Comparison of ENCODE assay signal across 19 cellular contexts in genomic region chr11:1845571-1846452, GRCh38. TPM values are rescaled to one million over a fixed set of nuclear protein-coding genes. Genes with fewer than 3 reads are reported as not detected.
DNase-seq lines count a peak whose midpoint lies in the region; ATAC-seq and TF ChIP-seq lines count a peak whose summit lies in the region.
"Had no signal": no experiment of that assay in that cellular context is flagged by ENCODE, and none has a peak within 500 bp of the region (broad histone marks: within the 10 kb centered on the region; RNA-seq: fewer than 3 reads in every experiment).

No MANE protein-coding gene starts in this region.

- H3K4me1 ChIP-seq in RWPE2 (ENCODE audit: insufficient read depth, poor library complexity, severe bottlenecking) (peaks cover 12% of the 10 kb centered on the region), colonic mucosa (no peaks in the 10 kb centered on the region)

- no peak for ATAC-seq in RWPE2 (ENCODE audit: low read depth)
- peak; percentile 73 for ATAC-seq in central memory CD8-positive, alpha-beta T cell (replicated peaks; ENCODE audit: extremely low read depth, poor library complexity, severe bottlenecking)
- no peak for ATAC-seq in GM21526 (IDR thresholded peaks at IDR 0.05; ENCODE audit: low FRiP score, unreplicated experiment)
- ATAC-seq: left lobe of liver had no signal

- H3K36me3 ChIP-seq in RWPE2 (ENCODE audit: low read depth): no peaks in the 10 kb centered on the region
- H3K36me3 ChIP-seq in colonic mucosa: no peaks in the 10 kb centered on the region

- no peak for TF ChIP-seq CTCF in RWPE2 (IDR thresholded peaks at IDR 0.05; ENCODE audit: poor library complexity, severe bottlenecking)
- TF ChIP-seq CTCF in colonic mucosa (IDR thresholded peaks at IDR 0.05): no peak

- H3K36me3 Mint-ChIP-seq in activated T-cell treated with anti-CD3 and anti-CD28 coated beads, Interleukin-2, amount 50 U/mL, for 24 hours (ENCODE audit: low read depth): no peaks in the 10 kb centered on the region
- peaks cover 1% of the 10 kb centered on the region for H3K36me3 Mint-ChIP-seq in central memory CD8-positive, alpha-beta T cell (ENCODE audit: insufficient read depth)

- H3K9ac ChIP-seq in colonic mucosa (ENCODE audit: low read depth in 2 of 2, low read length in 2 of 2): no peak overlapping the region

- H3K27ac ChIP-seq in RWPE2 (ENCODE audit: poor library complexity, severe bottlenecking) (peak overlapping the region; percentile 44), skin epidermis (peak overlapping the region in 14 of 21 experiments; percentile 3 to 84 (median 60)), colonic mucosa (no peak overlapping the region)
- H3K27ac ChIP-seq: PC-9 had no signal

- intact Hi-C loops in colonic mucosa (cut with DNase I): no loop called here

- H3K27me3 ChIP-seq in RWPE2 (ENCODE audit: insufficient read depth, poor library complexity, severe bottlenecking) (no peaks in the 10 kb centered on the region), colonic mucosa (no peaks in the 10 kb centered on the region)

- no peaks in the 10 kb centered on the region for H3K9me3 Mint-ChIP-seq in activated T-cell treated with anti-CD3 and anti-CD28 coated beads, Interleukin-2, amount 50 U/mL, for 24 hours
- H3K9me3 Mint-ChIP-seq in central memory CD8-positive, alpha-beta T cell: no peaks in the 10 kb centered on the region
- H3K9me3 Mint-ChIP-seq: neural crest cell had no signal

- peak overlapping the region; percentile 26 for H3K4me3 Mint-ChIP-seq in activated T-cell treated with anti-CD3 and anti-CD28 coated beads, Interleukin-2, amount 50 U/mL, for 24 hours
- H3K4me3 Mint-ChIP-seq in central memory CD8-positive, alpha-beta T cell: peak overlapping the region; percentile 76
- H3K4me3 Mint-ChIP-seq: neural crest cell had no signal

- no peaks in the 10 kb centered on the region for H3K27me3 Mint-ChIP-seq in activated T-cell treated with anti-CD3 and anti-CD28 coated beads, Interleukin-2, amount 50 U/mL, for 24 hours
- H3K27me3 Mint-ChIP-seq in central memory CD8-positive, alpha-beta T cell: no peaks in the 10 kb centered on the region

- DNase-seq in activated T-cell treated with anti-CD3 and anti-CD28 coated beads, Interleukin-2, amount 50 U/mL, for 24 hours: no peak
- DNase-seq in activated T-cell treated with anti-CD3 and anti-CD28 coated beads for 4 hours (no peak), RWPE2 (ENCODE audit: low spot score) (no peak), DMS153 (lab: John Stamatoyannopoulos, UW) (no peak), colonic mucosa (no peak)
- DNase-seq in central memory CD8-positive, alpha-beta T cell (ENCODE audit: low spot score in 2 of 2): peak in 1 of 2 donors; percentile 36
- DNase-seq: ACHN, H7, KBM-7, NCI-H146, NCI-H526, PC-9, SW 1271 had no signal

- no peaks in the 10 kb centered on the region for H3K9me3 ChIP-seq in RWPE2 (ENCODE audit: severe bottlenecking)
- H3K9me3 ChIP-seq in colonic mucosa: no peaks in the 10 kb centered on the region

- peaks cover 67% of the 10 kb centered on the region for H3K4me1 Mint-ChIP-seq in activated T-cell treated with anti-CD3 and anti-CD28 coated beads, Interleukin-2, amount 50 U/mL, for 24 hours (ENCODE audit: low read depth)
- peaks cover 69% of the 10 kb centered on the region for H3K4me1 Mint-ChIP-seq in central memory CD8-positive, alpha-beta T cell

- H3K27ac Mint-ChIP-seq in activated T-cell treated with anti-CD3 and anti-CD28 coated beads, Interleukin-2, amount 50 U/mL, for 24 hours: peak overlapping the region; percentile 87
- peak overlapping the region; percentile 97 for H3K27ac Mint-ChIP-seq in central memory CD8-positive, alpha-beta T cell (ENCODE audit: low read depth)

- H3K4me3 ChIP-seq in RWPE2 (ENCODE audit: severe bottlenecking) (no peak overlapping the region), skin epidermis (no peak overlapping the region), colonic mucosa (no peak overlapping the region)
- H3K4me3 ChIP-seq: PC-9 had no signal

RNA-seq across cellular contexts. Expression of gene TNNI2, which starts 7.0 kb away (rescaled TPM):
- total RNA-seq in colonic mucosa: under 1 TPM in 1 of 2 donors, not detected in 1; 0.94 TPM
- total RNA-seq: H7, left lobe of liver, neural crest cell had no signal

RNA-seq across cellular contexts. Expression of gene LSP1, which starts 7.1 kb away (rescaled TPM):
- total RNA-seq in colonic mucosa: 10 to 100 TPM; 18.9 to 23.0 TPM
- total RNA-seq: neural crest cell had no signal

RNA-seq across cellular contexts. Expression of gene SYT8, which starts 11.0 kb away (rescaled TPM):
- 1 to 10 TPM; 1.7 to 3.5 TPM for total RNA-seq in colonic mucosa
- total RNA-seq: H7, neural crest cell, skeletal muscle tissue, subcutaneous adipose tissue had no signal

RNA-seq across cellular contexts. Expression of gene PRR33, which starts 45.9 kb away (rescaled TPM):
- total RNA-seq in colonic mucosa: not detected
- total RNA-seq: H7, left lobe of liver, neural crest cell, PC-9, subcutaneous adipose tissue had no signal
